Comparison of ENCODE assay signal across 1 cellular context in the genomic region with DNA sequence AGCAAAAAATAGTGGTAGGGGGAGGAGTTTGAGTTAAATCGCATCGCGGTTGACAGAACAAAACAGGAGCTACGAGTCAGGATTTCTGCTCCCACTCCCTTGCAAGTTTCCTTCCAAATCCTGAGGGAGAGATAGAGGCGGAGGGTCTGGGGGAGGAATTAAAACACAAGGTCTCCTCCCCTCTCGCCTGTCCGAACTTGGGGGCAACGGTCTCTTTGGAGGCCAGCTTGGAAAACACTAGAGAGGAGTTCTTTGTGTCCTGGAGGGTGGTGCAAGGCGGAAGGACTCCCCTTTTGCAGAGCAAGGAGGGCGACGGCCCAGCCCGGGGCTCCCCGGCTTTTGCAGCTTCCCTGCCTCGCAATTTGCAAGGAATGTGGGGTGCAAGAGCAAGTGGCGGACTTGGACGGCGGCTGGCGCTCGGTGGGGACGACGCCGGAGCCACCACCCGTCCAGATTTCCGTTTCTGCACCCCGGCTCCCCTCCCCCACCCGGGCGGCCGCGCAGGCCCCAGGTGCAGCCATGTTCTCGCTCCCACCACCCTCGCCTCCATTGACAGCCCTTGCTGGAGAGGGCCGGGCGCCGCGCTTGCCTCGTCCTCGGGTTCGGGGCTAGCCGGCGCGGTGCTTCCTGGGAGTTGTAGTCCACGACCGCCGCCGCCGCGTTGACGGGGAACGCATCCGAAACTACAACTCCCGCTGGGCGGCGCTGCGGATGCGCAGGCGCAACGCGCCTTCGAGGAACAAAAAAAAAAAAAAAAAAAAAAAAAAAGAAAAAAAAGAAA.
TF ChIP-seq lines count a peak whose summit lies in the region.

No MANE protein-coding gene starts in this region.

TF ChIP-seq in HepG2, 621 proteins besides CTCF, POLR2A, EP300 and RAD21 (continued from another document and continues in another):
- peak; percentile 39; the same call in 1 of the 2 replicates for TF ChIP-seq GPN1 (CRISPR knock-in tag; IDR thresholded peaks at IDR 0.05; ENCODE audit: borderline replicate concordance)
- no peak for TF ChIP-seq HMG20A (CRISPR knock-in tag; IDR thresholded peaks at IDR 0.05; ENCODE audit: borderline replicate concordance)
- TF ChIP-seq PLSCR1 (CRISPR knock-in tag; IDR thresholded peaks at IDR 0.05; ENCODE audit: borderline replicate concordance): no peak
- TF ChIP-seq ZNF605 (CRISPR knock-in tag; IDR thresholded peaks at IDR 0.05): peak; percentile 93
- TF ChIP-seq PAF1 (CRISPR knock-in tag; IDR thresholded peaks at IDR 0.05): no peak
- TF ChIP-seq DNMT1 (CRISPR knock-in tag; IDR thresholded peaks at IDR 0.05): no peak
- TF ChIP-seq ZNF83 (CRISPR knock-in tag; IDR thresholded peaks at IDR 0.05; ENCODE audit: borderline replicate concordance): no peak
- peak; percentile 1; the same call in 1 of the 2 replicates for TF ChIP-seq SP5 (CRISPR knock-in tag; IDR thresholded peaks at IDR 0.05; ENCODE audit: borderline replicate concordance, low read depth)
- TF ChIP-seq ZNF431 (CRISPR knock-in tag; IDR thresholded peaks at IDR 0.05; ENCODE audit: borderline replicate concordance, low read depth): peak; percentile 48; the same call in 1 of the 2 replicates
- no peak for TF ChIP-seq EEA1 (CRISPR knock-in tag; IDR thresholded peaks at IDR 0.05; ENCODE audit: borderline replicate concordance)
- TF ChIP-seq, protein P1, sequence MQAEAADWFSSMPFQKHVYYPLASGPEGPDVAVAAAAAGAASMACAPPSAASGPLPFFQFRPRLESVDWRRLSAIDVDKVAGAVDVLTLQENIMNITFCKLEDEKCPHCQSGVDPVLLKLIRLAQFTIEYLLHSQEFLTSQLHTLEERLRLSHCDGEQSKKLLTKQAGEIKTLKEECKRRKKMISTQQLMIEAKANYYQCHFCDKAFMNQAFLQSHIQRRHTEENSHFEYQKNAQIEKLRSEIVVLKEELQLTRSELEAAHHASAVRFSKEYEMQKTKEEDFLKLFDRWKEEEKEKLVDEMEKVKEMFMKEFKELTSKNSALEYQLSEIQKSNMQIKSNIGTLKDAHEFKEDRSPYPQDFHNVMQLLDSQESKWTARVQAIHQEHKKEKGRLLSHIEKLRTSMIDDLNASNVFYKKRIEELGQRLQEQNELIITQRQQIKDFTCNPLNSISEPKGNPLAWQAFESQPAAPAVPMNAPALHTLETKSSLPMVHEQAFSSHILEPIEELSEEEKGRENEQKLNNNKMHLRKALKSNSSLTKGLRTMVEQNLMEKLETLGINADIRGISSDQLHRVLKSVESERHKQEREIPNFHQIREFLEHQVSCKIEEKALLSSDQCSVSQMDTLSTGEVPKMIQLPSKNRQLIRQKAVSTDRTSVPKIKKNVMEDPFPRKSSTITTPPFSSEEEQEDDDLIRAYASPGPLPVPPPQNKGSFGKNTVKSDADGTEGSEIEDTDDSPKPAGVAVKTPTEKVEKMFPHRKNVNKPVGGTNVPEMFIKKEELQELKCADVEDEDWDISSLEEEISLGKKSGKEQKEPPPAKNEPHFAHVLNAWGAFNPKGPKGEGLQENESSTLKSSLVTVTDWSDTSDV (CRISPR knock-in tag; IDR thresholded peaks at IDR 0.05): no peak; the same call in 1 of the 2 replicates
- no peak for TF ChIP-seq MLXIP (CRISPR knock-in tag; IDR thresholded peaks at IDR 0.05; ENCODE audit: borderline replicate concordance)
- TF ChIP-seq PAX8 (CRISPR knock-in tag; IDR thresholded peaks at IDR 0.05; ENCODE audit: borderline replicate concordance): no peak
- 0 out of 2 replicates have a peak, but pooled peaks have one; percentile 6 for TF ChIP-seq FOXC1 (CRISPR knock-in tag; IDR thresholded peaks at IDR 0.05; ENCODE audit: borderline replicate concordance)
- TF ChIP-seq NKX3-1 (CRISPR knock-in tag; IDR thresholded peaks at IDR 0.05): no peak
- TF ChIP-seq, protein P2, sequence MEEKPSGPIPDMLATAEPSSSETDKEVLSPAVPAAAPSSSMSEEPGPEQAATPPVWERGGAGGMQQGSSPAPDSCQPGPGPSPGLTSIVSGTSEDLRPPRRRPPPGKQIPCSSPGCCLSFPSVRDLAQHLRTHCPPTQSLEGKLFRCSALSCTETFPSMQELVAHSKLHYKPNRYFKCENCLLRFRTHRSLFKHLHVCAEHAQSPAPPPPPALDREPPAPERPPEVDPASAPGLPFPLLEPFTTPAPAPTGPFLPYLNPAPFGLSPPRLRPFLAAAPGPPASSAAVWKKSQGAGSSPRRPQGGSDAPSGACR (CRISPR knock-in tag; IDR thresholded peaks at IDR 0.05): peak; percentile 30; the same call in 1 of the 2 replicates
- no peak for TF ChIP-seq HMGA1 (CRISPR knock-in tag; conservative IDR thresholded peaks at IDR 0.05)
- no peak for TF ChIP-seq RERE (CRISPR knock-in tag; IDR thresholded peaks at IDR 0.05; ENCODE audit: low read depth)
- TF ChIP-seq, protein P3, sequence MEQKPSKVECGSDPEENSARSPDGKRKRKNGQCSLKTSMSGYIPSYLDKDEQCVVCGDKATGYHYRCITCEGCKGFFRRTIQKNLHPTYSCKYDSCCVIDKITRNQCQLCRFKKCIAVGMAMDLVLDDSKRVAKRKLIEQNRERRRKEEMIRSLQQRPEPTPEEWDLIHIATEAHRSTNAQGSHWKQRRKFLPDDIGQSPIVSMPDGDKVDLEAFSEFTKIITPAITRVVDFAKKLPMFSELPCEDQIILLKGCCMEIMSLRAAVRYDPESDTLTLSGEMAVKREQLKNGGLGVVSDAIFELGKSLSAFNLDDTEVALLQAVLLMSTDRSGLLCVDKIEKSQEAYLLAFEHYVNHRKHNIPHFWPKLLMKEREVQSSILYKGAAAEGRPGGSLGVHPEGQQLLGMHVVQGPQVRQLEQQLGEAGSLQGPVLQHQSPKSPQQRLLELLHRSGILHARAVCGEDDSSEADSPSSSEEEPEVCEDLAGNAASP (CRISPR knock-in tag; IDR thresholded peaks at IDR 0.05; ENCODE audit: borderline replicate concordance): peak; percentile 60; the same call in 1 of the 2 replicates
- no peak for TF ChIP-seq SMC3 (IDR thresholded peaks at IDR 0.05; ENCODE audit: low read length)
- TF ChIP-seq, protein P4, sequence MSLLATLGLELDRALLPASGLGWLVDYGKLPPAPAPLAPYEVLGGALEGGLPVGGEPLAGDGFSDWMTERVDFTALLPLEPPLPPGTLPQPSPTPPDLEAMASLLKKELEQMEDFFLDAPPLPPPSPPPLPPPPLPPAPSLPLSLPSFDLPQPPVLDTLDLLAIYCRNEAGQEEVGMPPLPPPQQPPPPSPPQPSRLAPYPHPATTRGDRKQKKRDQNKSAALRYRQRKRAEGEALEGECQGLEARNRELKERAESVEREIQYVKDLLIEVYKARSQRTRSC (CRISPR knock-in tag; IDR thresholded peaks at IDR 0.05; ENCODE audit: low read depth): no peak
- no peak for TF ChIP-seq ZNF235 (CRISPR knock-in tag; IDR thresholded peaks at IDR 0.05; ENCODE audit: borderline replicate concordance)
- TF ChIP-seq, protein P5, sequence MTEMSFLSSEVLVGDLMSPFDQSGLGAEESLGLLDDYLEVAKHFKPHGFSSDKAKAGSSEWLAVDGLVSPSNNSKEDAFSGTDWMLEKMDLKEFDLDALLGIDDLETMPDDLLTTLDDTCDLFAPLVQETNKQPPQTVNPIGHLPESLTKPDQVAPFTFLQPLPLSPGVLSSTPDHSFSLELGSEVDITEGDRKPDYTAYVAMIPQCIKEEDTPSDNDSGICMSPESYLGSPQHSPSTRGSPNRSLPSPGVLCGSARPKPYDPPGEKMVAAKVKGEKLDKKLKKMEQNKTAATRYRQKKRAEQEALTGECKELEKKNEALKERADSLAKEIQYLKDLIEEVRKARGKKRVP (CRISPR knock-in tag; IDR thresholded peaks at IDR 0.05): peak in 1 of 2 experiments; percentile 52; a peak in 1 of 4 replicates
- TF ChIP-seq, protein P6, sequence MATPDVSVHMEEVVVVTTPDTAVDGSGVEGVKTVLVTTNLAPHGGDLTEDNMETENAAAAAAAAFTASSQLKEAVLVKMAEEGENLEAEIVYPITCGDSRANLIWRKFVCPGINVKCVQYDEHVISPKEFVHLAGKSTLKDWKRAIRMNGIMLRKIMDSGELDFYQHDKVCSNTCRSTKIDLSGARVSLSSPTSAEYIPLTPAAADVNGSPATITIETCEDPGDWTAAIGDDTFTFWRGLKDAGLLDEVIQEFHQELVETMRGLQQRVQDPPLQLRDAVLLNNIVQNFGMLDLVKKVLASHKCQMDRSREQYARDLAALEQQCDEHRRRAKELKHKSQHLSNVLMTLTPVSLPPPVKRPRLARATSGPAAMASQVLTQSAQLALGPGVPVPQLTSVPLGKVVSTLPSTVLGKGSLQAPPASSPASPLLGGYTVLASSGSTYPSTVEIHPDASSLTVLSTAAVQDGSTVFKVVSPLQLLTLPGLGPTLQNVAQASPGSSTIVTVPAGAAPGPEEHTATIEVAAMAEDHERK (CRISPR knock-in tag; IDR thresholded peaks at IDR 0.05; ENCODE audit: low read depth): 0 out of 2 replicates have a peak, but pooled peaks have one; percentile 27
- TF ChIP-seq ZNF143 (CRISPR knock-in tag; IDR thresholded peaks at IDR 0.05): peak; percentile 91
- TF ChIP-seq ZNF614 (CRISPR knock-in tag; IDR thresholded peaks at IDR 0.05; ENCODE audit: borderline replicate concordance): peak; percentile 66; the same call in 1 of the 2 replicates
- TF ChIP-seq, protein P7, sequence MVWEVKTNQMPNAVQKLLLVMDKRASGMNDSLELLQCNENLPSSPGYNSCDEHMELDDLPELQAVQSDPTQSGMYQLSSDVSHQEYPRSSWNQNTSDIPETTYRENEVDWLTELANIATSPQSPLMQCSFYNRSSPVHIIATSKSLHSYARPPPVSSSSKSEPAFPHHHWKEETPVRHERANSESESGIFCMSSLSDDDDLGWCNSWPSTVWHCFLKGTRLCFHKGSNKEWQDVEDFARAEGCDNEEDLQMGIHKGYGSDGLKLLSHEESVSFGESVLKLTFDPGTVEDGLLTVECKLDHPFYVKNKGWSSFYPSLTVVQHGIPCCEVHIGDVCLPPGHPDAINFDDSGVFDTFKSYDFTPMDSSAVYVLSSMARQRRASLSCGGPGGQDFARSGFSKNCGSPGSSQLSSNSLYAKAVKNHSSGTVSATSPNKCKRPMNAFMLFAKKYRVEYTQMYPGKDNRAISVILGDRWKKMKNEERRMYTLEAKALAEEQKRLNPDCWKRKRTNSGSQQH (CRISPR knock-in tag; IDR thresholded peaks at IDR 0.05; ENCODE audit: low read depth): peak; percentile 49; the same call in 1 of the 2 replicates
- no peak for TF ChIP-seq RORA (CRISPR knock-in tag; IDR thresholded peaks at IDR 0.05)
